ENCODE assay signal across 24 cellular contexts in the genomic region with DNA sequence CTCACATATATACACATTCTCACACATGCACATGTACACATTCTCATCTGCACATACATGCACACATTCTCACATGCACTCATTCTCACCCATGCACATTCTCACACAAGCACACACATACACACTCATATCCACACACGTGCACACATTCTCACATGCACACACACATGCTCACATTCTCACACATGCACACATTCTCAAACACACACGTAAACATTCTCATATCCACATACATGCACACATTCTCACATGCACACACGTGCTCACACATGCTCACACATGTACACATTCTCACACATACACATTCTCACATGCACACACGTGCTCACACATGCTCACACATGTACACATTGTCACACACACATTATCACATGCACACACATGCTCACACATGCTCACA.
DNase-seq lines count a peak whose midpoint lies in the region; ATAC-seq and FAIRE-seq lines count a peak whose summit lies in the region.
"Had no signal": no experiment of that assay in that cellular context is flagged by ENCODE, and none has a peak within 500 bp of the region (broad histone marks: within the 10 kb centered on the region; RNA-seq: fewer than 3 reads in every experiment).

No MANE protein-coding gene starts in this region.

- H2BK15ac ChIP-seq in neuronal stem cell (ENCODE audit: low read length) = no peak overlapping the region

- H3K9me3 ChIP-seq in iPS-18c (ENCODE audit: control insufficient read depth, insufficient read depth, low read length) (peaks cover 56% of the 10 kb centered on the region), neuronal stem cell (replicated peaks in 1 of 2; ENCODE audit: control insufficient read depth in 2 of 2, insufficient read depth in 1 of 2, low read depth in 1 of 2, low read length in 2 of 2) (peaks cover 0 to 13% of the 10 kb centered on the region in 2 donors), MG63 (no peaks in the 10 kb centered on the region)
- H3K9me3 ChIP-seq: HAP-1 had no signal

- H3K4ac ChIP-seq in neuronal stem cell (ENCODE audit: low read length) = no peak overlapping the region

- H3K23ac ChIP-seq in neuronal stem cell (ENCODE audit: low read depth, low read length, poor library complexity) = no peak overlapping the region

- H2BK5ac ChIP-seq in neuronal stem cell (ENCODE audit: low read length) = no peak overlapping the region

- H3K9ac ChIP-seq in neuronal stem cell (ENCODE audit: low read depth, low read length, poor library complexity) = peak overlapping the region; percentile 26
- H3K9ac ChIP-seq: GM23248 had no signal

- no peak overlapping the region for H3K27ac ChIP-seq in neuronal stem cell (replicated peaks; ENCODE audit: low read length)
- H3K27ac ChIP-seq: A549; BLaER1 treated with 17β-estradiol and CSF1 and Interleukin-3, amounts not matched to agents 10 nM and 100 nM; GM23248; SJSA1 had no signal

- H3K4me2 ChIP-seq in neuronal stem cell (ENCODE audit: insufficient read depth, low read length, poor library complexity, severe bottlenecking) = no peak overlapping the region
- H3K4me2 ChIP-seq: A549 had no signal

- no peak overlapping the region for H3K18ac ChIP-seq in neuronal stem cell (ENCODE audit: low read length)

- no peak for ATAC-seq in HG03342 (IDR thresholded peaks at IDR 0.05; ENCODE audit: unreplicated experiment)
- ATAC-seq: A549 had no signal

- H2BK12ac ChIP-seq in neuronal stem cell (ENCODE audit: low read length) = no peak overlapping the region

- H3K14ac ChIP-seq in neuronal stem cell (ENCODE audit: low read length) = no peak overlapping the region

- peaks cover 0 to 6% of the 10 kb centered on the region in 2 donors for H3K36me3 ChIP-seq in neuronal stem cell (replicated peaks in 1 of 2; ENCODE audit: control insufficient read depth in 2 of 2, insufficient read depth in 2 of 2, low read length in 2 of 2)
- H3K36me3 ChIP-seq in MG63 = no peaks in the 10 kb centered on the region
- H3K36me3 ChIP-seq: BLaER1 treated with 17β-estradiol and CSF1 and Interleukin-3, amounts not matched to agents 10 nM and 100 nM; HAP-1; SJSA1 had no signal

- DNase-seq in HTR-8/SVneo (ENCODE audit: insufficient read length, low spot score) (no peak), ecto neural progenitor cell (ENCODE audit: low spot score) (peak; percentile 33), neuronal stem cell (ENCODE audit: low spot score) (no peak), MG63 (no peak), NCI-H1694 treated with DMSO at 0.1 percent for 48 hours (lab: John Stamatoyannopoulos, UW) (no peak), dermis blood vessel endothelial cell (no peak)
- DNase-seq: AML-193; CD4-positive, alpha-beta T cell; GM23248; KBM-7; NCI-H1105 treated with DMSO at 0.1 percent for 48 hours; NCI-H146; NCI-H2029; NCI-H526 treated with DMSO at 0.1 percent for 48 hours; Right ventricle myocardium superior; RPMI8226 had no signal

- peak; percentile 83 for FAIRE-seq in HTR-8/SVneo (lab: Jason Lieb, UNC)
- FAIRE-seq: A549, D721Med, GM18507 had no signal

- H3K4me1 ChIP-seq in neuronal stem cell (ENCODE audit: control insufficient read depth in 2 of 2, insufficient read depth in 1 of 2, low read depth in 1 of 2, low read length in 2 of 2) = peaks cover 8 to 24% of the 10 kb centered on the region in 2 donors
- H3K4me1 ChIP-seq: A549, HAP-1, SJSA1 had no signal

- no peaks in the 10 kb centered on the region for H3K79me1 ChIP-seq in neuronal stem cell (ENCODE audit: low read depth, low read length)

- peak overlapping the region; percentile 73 for H4K91ac ChIP-seq in neuronal stem cell (ENCODE audit: low read depth, low read length, poor library complexity)

- no peak overlapping the region for H2AK5ac ChIP-seq in neuronal stem cell (ENCODE audit: low read depth, low read length)

- no peak overlapping the region for H4K8ac ChIP-seq in neuronal stem cell (ENCODE audit: low read depth, low read length)

- 100% methylated on average over 1 of the region's 4 CpGs; no CpG with 5 or more reads in 1 of the 2 donors for WGBS in neuronal stem cell (ENCODE audit: extremely low coverage in 2 of 2, insufficient read length in 2 of 2, insufficient replicate concordance in 1 of 2), 2 donors

- H3K4me3 ChIP-seq in iPS-18c (ENCODE audit: insufficient read depth, low read depth, low read length) = 0 out of 2 replicates have a peak overlapping the region, but pooled peaks have one; percentile 1
- peak overlapping the region in 1 of 2 donors; percentile 43 for H3K4me3 ChIP-seq in neuronal stem cell (ENCODE audit: low read length in 2 of 2)
- no peak overlapping the region for H3K4me3 ChIP-seq in MG63
- H3K4me3 ChIP-seq: A549; BLaER1 treated with 17β-estradiol and CSF1 and Interleukin-3, amounts not matched to agents 10 nM and 100 nM; GM23248; HAP-1; SJSA1 had no signal

- no peak overlapping the region for H2AFZ ChIP-seq in neuronal stem cell (ENCODE audit: low read length)
- H2AFZ ChIP-seq: GM23248 had no signal

- no peak overlapping the region for H2BK120ac ChIP-seq in neuronal stem cell (ENCODE audit: low read depth, low read length)

- peaks cover 0 to 3% (median 0%) of the 10 kb centered on the region in 3 experiments for H3K27me3 ChIP-seq in neuronal stem cell (ENCODE audit: control insufficient read depth in 3 of 3, insufficient read depth in 3 of 3, low read depth in 1 of 3, low read length in 3 of 3)
- H3K27me3 ChIP-seq in MG63 = no peaks in the 10 kb centered on the region
- H3K27me3 ChIP-seq: BLaER1 treated with 17β-estradiol and CSF1 and Interleukin-3, amounts not matched to agents 10 nM and 100 nM; SJSA1 had no signal
